20 cellular contexts compared by ENCODE assay signal in genomic region chr20:46375771-46376170, GRCh38. TPM values are rescaled to one million over a fixed set of nuclear protein-coding genes. Genes with fewer than 3 reads are reported as not detected.
DNase-seq lines count a peak whose midpoint lies in the region; ATAC-seq and TF ChIP-seq lines count a peak whose summit lies in the region.
"Had no signal": no experiment of that assay in that cellular context is flagged by ENCODE, and none has a peak within 500 bp of the region (broad histone marks: within the 10 kb centered on the region; RNA-seq: fewer than 3 reads in every experiment).

No MANE protein-coding gene starts in this region.

- no peak overlapping the region for H3K4ac ChIP-seq in mesenchymal stem cell (ENCODE audit: low read depth in 1 of 2, low read length in 2 of 2)

- H3K9me3 ChIP-seq in RWPE2 (ENCODE audit: severe bottlenecking): no peaks in the 10 kb centered on the region
- H3K9me3 ChIP-seq in mesenchymal stem cell (ENCODE audit: control insufficient read depth, low read length): no peaks in the 10 kb centered on the region
- H3K9me3 ChIP-seq: BE2C, left ventricle myocardium inferior, prostate gland had no signal

- no peak overlapping the region for H3K4me2 ChIP-seq in mesenchymal stem cell (ENCODE audit: low read length, poor library complexity, severe bottlenecking)
- H3K4me2 ChIP-seq: hepatocyte had no signal

- H3K27ac ChIP-seq in RWPE2 (ENCODE audit: poor library complexity, severe bottlenecking): no peak overlapping the region
- peak overlapping the region; percentile 77 for H3K27ac ChIP-seq in cingulate gyrus (ENCODE audit: low read depth, low read length)
- peak overlapping the region; percentile 28 for H3K27ac ChIP-seq in mesenchymal stem cell (ENCODE audit: low read length, poor library complexity, severe bottlenecking)
- H3K27ac ChIP-seq: epithelial cell of prostate, hepatocyte, left ventricle myocardium inferior, prostate gland had no signal

- 92% methylated on average over 5 of the region's 5 CpGs for WGBS in mesenchymal stem cell

- no peak overlapping the region for H2AK5ac ChIP-seq in mesenchymal stem cell (ENCODE audit: low read length, severe bottlenecking)

- peak; percentile 48 for DNase-seq in GM03348 (ENCODE audit: low spot score)
- no peak for DNase-seq in RWPE2 (ENCODE audit: low spot score)
- DNase-seq in mesenchymal stem cell: no peak
- DNase-seq in SW 1271 (lab: John Stamatoyannopoulos, UW): no peak
- no peak for DNase-seq in OCI-M1 (lab: John Stamatoyannopoulos, UW)
- no peak for DNase-seq in activated CD8-positive, alpha-beta memory T cell treated with anti-CD3 and anti-CD28 coated beads, Interleukin-2, amount 50 U/mL, for 48 hours
- DNase-seq: BE2C; DMS79; HCEC 1CT; Karpas-422; left ventricle myocardium inferior; naive thymus-derived CD4-positive, alpha-beta T cell; NCI-H1694; NCI-H510A had no signal

- H3K9ac ChIP-seq in mesenchymal stem cell (ENCODE audit: low read length): no peak overlapping the region

- H3K27me3 ChIP-seq in RWPE2 (ENCODE audit: insufficient read depth, poor library complexity, severe bottlenecking) (no peaks in the 10 kb centered on the region), mesenchymal stem cell (ENCODE audit: control insufficient read depth in 1 of 2, insufficient read depth in 1 of 2, low read length in 2 of 2) (no peaks in the 10 kb centered on the region)
- H3K27me3 ChIP-seq: BE2C, hepatocyte had no signal

- H2BK120ac ChIP-seq in mesenchymal stem cell (ENCODE audit: low read depth, low read length): no peak overlapping the region

- peaks cover 65% of the 10 kb centered on the region for H3K36me3 ChIP-seq in RWPE2 (ENCODE audit: low read depth)
- H3K36me3 ChIP-seq in mesenchymal stem cell (ENCODE audit: control insufficient read depth in 1 of 2, insufficient read depth in 2 of 2, low read depth in 1 of 2, low read length in 2 of 2): peaks cover 64 to 97% of the 10 kb centered on the region in 2 experiments

- H2BK12ac ChIP-seq in mesenchymal stem cell (ENCODE audit: low read length in 2 of 2): no peak overlapping the region

- no peak overlapping the region for H3K23ac ChIP-seq in mesenchymal stem cell (ENCODE audit: low read length in 2 of 2)

- H3K18ac ChIP-seq in mesenchymal stem cell (ENCODE audit: low read depth in 1 of 2, low read length in 2 of 2): no peak overlapping the region

- H3K4me3 ChIP-seq in RWPE2 (ENCODE audit: severe bottlenecking) (no peak overlapping the region), mesenchymal stem cell (ENCODE audit: insufficient read depth in 1 of 2, low read depth in 1 of 2, low read length in 2 of 2) (no peak overlapping the region)
- H3K4me3 ChIP-seq: hepatocyte, left ventricle myocardium inferior, prostate gland had no signal

- H3K79me1 ChIP-seq in mesenchymal stem cell (replicated peaks; ENCODE audit: low read length, poor library complexity, severe bottlenecking): peaks cover 6% of the 10 kb centered on the region

- no peak overlapping the region for H4K91ac ChIP-seq in mesenchymal stem cell (ENCODE audit: low read length)

- no peak overlapping the region for H3K14ac ChIP-seq in mesenchymal stem cell (ENCODE audit: low read length in 2 of 2)

- no peak overlapping the region for H2AFZ ChIP-seq in mesenchymal stem cell (ENCODE audit: low read depth, low read length)
- H2AFZ ChIP-seq: hepatocyte had no signal

- no peak overlapping the region for H2BK15ac ChIP-seq in mesenchymal stem cell (ENCODE audit: low read depth, poor library complexity, severe bottlenecking)

- no peak overlapping the region for H4K8ac ChIP-seq in mesenchymal stem cell (ENCODE audit: low read length)

- H3K4me1 ChIP-seq in RWPE2 (ENCODE audit: insufficient read depth, poor library complexity, severe bottlenecking): peaks cover 8% of the 10 kb centered on the region
- peaks cover 5% of the 10 kb centered on the region for H3K4me1 ChIP-seq in mesenchymal stem cell (ENCODE audit: control insufficient read depth, insufficient read depth, low read depth, low read length)
- H3K4me1 ChIP-seq: BE2C, left ventricle myocardium inferior had no signal

- TF ChIP-seq CTCF in RWPE2 (IDR thresholded peaks at IDR 0.05; ENCODE audit: poor library complexity, severe bottlenecking): no peak

- H2BK5ac ChIP-seq in mesenchymal stem cell (ENCODE audit: low read depth, low read length, poor library complexity, severe bottlenecking): no peak overlapping the region

- ATAC-seq in RWPE2 (ENCODE audit: low read depth) (peak; percentile 22; the same call in 1 of the 3 replicates), HG02840 (IDR thresholded peaks at IDR 0.05; ENCODE audit: low FRiP score, unreplicated experiment) (no peak)
- ATAC-seq: activated naive CD4-positive, alpha-beta T cell treated with anti-CD3 and anti-CD28 coated beads, Interleukin-2, amount 50 U/mL, for 72 hours; naive thymus-derived CD4-positive, alpha-beta T cell had no signal

RNA-seq across cellular contexts. Expression of gene ELMO2, which starts 30.6 kb away (rescaled TPM):
- polyA plus RNA-seq in mesenchymal stem cell (2013, experiment 1 of 2): 31.9 TPM
- 31.5 TPM for polyA plus RNA-seq in mesenchymal stem cell (2013, experiment 2 of 2)
